24 cellular contexts compared by ENCODE assay signal in genomic region chr18:79918089-79919011, GRCh38. TPM values are rescaled to one million over a fixed set of nuclear protein-coding genes. Genes with fewer than 3 reads are reported as not detected.
DNase-seq lines count a peak whose midpoint lies in the region; ATAC-seq and TF ChIP-seq lines count a peak whose summit lies in the region.
"Had no signal": no experiment of that assay in that cellular context is flagged by ENCODE, and none has a peak within 500 bp of the region (broad histone marks: within the 10 kb centered on the region; RNA-seq: fewer than 3 reads in every experiment).

No MANE protein-coding gene starts in this region.

- no peak overlapping the region for H3K27ac ChIP-seq in neuronal stem cell (replicated peaks; ENCODE audit: low read length)
- H3K27ac ChIP-seq: A549, GM23248, hepatocyte, VCaP had no signal

- TF ChIP-seq CTCF in type B pancreatic cell (conservative IDR thresholded peaks at IDR 0.05) (no peak), GM13976 (IDR thresholded peaks at IDR 0.05; ENCODE audit: borderline replicate concordance, control extremely low read depth, extremely low read depth, insufficient read depth, missing control alignments) (no peak)

- H2BK120ac ChIP-seq in neuronal stem cell (ENCODE audit: low read depth, low read length): no peak overlapping the region

- H3K4me3 Mint-ChIP-seq in type B pancreatic cell: no peak overlapping the region
- H3K4me3 Mint-ChIP-seq: activated CD8-positive, alpha-beta T cell treated with anti-CD3 and anti-CD28 coated beads, Interleukin-2, amount 10 ng/mL, durations not matched to agents 7 days and 5 days; activated naive CD8-positive, alpha-beta T cell treated with anti-CD3 and anti-CD28 coated beads, Interleukin-2, amount 10 ng/mL, durations not matched to agents 7 days and 5 days; brain; neural crest cell; stimulated activated effector memory CD8-positive, alpha-beta T cell treated with anti-CD3 and anti-CD28 coated beads, Interleukin-12 subunit alpha, Interleukin-12 subunit beta, amount 100 ng/mL, for 72 hours had no signal

- H2BK5ac ChIP-seq in neuronal stem cell (ENCODE audit: low read length): peak overlapping the region; percentile 39

- no peak overlapping the region for H3K18ac ChIP-seq in neuronal stem cell (ENCODE audit: low read length)

- H3K9ac ChIP-seq in neuronal stem cell (ENCODE audit: low read depth, low read length, poor library complexity): no peak overlapping the region
- H3K9ac ChIP-seq: GM23248 had no signal

- H3K4me1 ChIP-seq in neuronal stem cell (ENCODE audit: control insufficient read depth in 2 of 2, insufficient read depth in 1 of 2, low read depth in 1 of 2, low read length in 2 of 2): no peaks in the 10 kb centered on the region
- H3K4me1 ChIP-seq: A549 had no signal

- H3K4ac ChIP-seq in neuronal stem cell (ENCODE audit: low read length): no peak overlapping the region

- peaks cover 18 to 27% of the 10 kb centered on the region in 2 donors for H3K9me3 ChIP-seq in neuronal stem cell (replicated peaks in 1 of 2; ENCODE audit: control insufficient read depth in 2 of 2, insufficient read depth in 1 of 2, low read depth in 1 of 2, low read length in 2 of 2)
- H3K9me3 ChIP-seq: A549 had no signal

- no CpG with 5 or more reads among the region's 42 CpGs for WGBS in neuronal stem cell (ENCODE audit: extremely low coverage in 2 of 2, insufficient read length in 2 of 2, insufficient replicate concordance in 1 of 2), 2 donors

- H3K4me2 ChIP-seq in neuronal stem cell (ENCODE audit: insufficient read depth, low read length, poor library complexity, severe bottlenecking): peak overlapping the region; percentile 11
- H3K4me2 ChIP-seq: A549, hepatocyte had no signal

- H2BK12ac ChIP-seq in neuronal stem cell (ENCODE audit: low read length): no peak overlapping the region

- H4K8ac ChIP-seq in neuronal stem cell (ENCODE audit: low read depth, low read length): peak overlapping the region; percentile 43

- no peak overlapping the region for H3K27ac Mint-ChIP-seq in type B pancreatic cell
- H3K27ac Mint-ChIP-seq: activated CD8-positive, alpha-beta T cell treated with anti-CD3 and anti-CD28 coated beads, Interleukin-2, amount 10 ng/mL, durations not matched to agents 7 days and 5 days; activated naive CD8-positive, alpha-beta T cell treated with anti-CD3 and anti-CD28 coated beads, Interleukin-2, amount 10 ng/mL, durations not matched to agents 7 days and 5 days; stimulated activated effector memory CD8-positive, alpha-beta T cell treated with anti-CD3 and anti-CD28 coated beads, Interleukin-12 subunit alpha, Interleukin-12 subunit beta, amount 100 ng/mL, for 72 hours had no signal

- peaks cover 12% of the 10 kb centered on the region for H3K79me1 ChIP-seq in neuronal stem cell (ENCODE audit: low read depth, low read length)

- H3K36me3 Mint-ChIP-seq in type B pancreatic cell: peaks cover 19% of the 10 kb centered on the region

- H3K27me3 Mint-ChIP-seq in type B pancreatic cell: no peaks in the 10 kb centered on the region
- H3K27me3 Mint-ChIP-seq: activated naive CD8-positive, alpha-beta T cell treated with anti-CD3 and anti-CD28 coated beads, Interleukin-2, amount 10 ng/mL, durations not matched to agents 7 days and 5 days; brain had no signal

- no peaks in the 10 kb centered on the region for H3K27me3 ChIP-seq in neuronal stem cell (ENCODE audit: control insufficient read depth in 3 of 3, insufficient read depth in 3 of 3, low read depth in 1 of 3, low read length in 3 of 3)
- H3K27me3 ChIP-seq: hepatocyte had no signal

- H3K23ac ChIP-seq in neuronal stem cell (ENCODE audit: low read depth, low read length, poor library complexity): peak overlapping the region; percentile 65

- H3K9me3 Mint-ChIP-seq in type B pancreatic cell: no peaks in the 10 kb centered on the region
- H3K9me3 Mint-ChIP-seq: activated naive CD8-positive, alpha-beta T cell treated with anti-CD3 and anti-CD28 coated beads, Interleukin-2, amount 10 ng/mL, durations not matched to agents 7 days and 5 days; neural crest cell; stimulated activated effector memory CD8-positive, alpha-beta T cell treated with anti-CD3 and anti-CD28 coated beads, Interleukin-12 subunit alpha, Interleukin-12 subunit beta, amount 100 ng/mL, for 72 hours had no signal

- H4K91ac ChIP-seq in neuronal stem cell (ENCODE audit: low read depth, low read length, poor library complexity): no peak overlapping the region

- peak overlapping the region in 1 of 2 donors; percentile 40 for H3K4me3 ChIP-seq in neuronal stem cell (ENCODE audit: low read length in 2 of 2)
- H3K4me3 ChIP-seq: A549, GM23248, hepatocyte had no signal

- H2AFZ ChIP-seq in neuronal stem cell (ENCODE audit: low read length): no peak overlapping the region
- H2AFZ ChIP-seq: GM23248, hepatocyte had no signal

- DNase-seq in activated effector memory CD4-positive, alpha-beta T cell treated with anti-CD3 and anti-CD28 coated beads, Interleukin-2, amount 50 U/mL, for 16 hours: peak; percentile 58
- no peak for DNase-seq in activated effector memory CD4-positive, alpha-beta T cell treated with Interleukin-2 at 50 U/mL for 16 hours
- DNase-seq in ecto neural progenitor cell (ENCODE audit: low spot score) (peak; percentile 35), neuronal stem cell (ENCODE audit: low spot score) (no peak), type B pancreatic cell (ENCODE audit: extremely low spot score, unreplicated experiment) (peak; percentile 58), GM13976 (ENCODE audit: low spot score) (no peak), globus pallidus (ENCODE audit: low spot score) (no peak)
- DNase-seq: activated CD8-positive, alpha-beta T cell treated with anti-CD3 and anti-CD28 coated beads, Interleukin-2, amount 10 ng/mL, durations not matched to agents 7 days and 5 days; Calu3; EL; foreskin fibroblast; GM23248; midbrain; NCI-H69; retina; stimulated activated CD4-positive, alpha-beta T cell treated with anti-CD3 and anti-CD28 coated beads, Interleukin-15, amount 100 ng/mL, for 24 hours had no signal

- in situ Hi-C loops in GM13976 (cut with MboI; ENCODE audit: low sequenced_read_pairs, unreplicated experiment): no loop called here

- no peak for ATAC-seq in HG02970 (IDR thresholded peaks at IDR 0.05; ENCODE audit: low FRiP score, unreplicated experiment)
- ATAC-seq: A549; activated CD8-positive, alpha-beta T cell treated with anti-CD3 and anti-CD28 coated beads, Interleukin-2, amount 10 ng/mL, durations not matched to agents 7 days and 5 days; stimulated activated effector memory CD8-positive, alpha-beta T cell treated with anti-CD3 and anti-CD28 coated beads, Interleukin-12 subunit alpha, Interleukin-12 subunit beta, amount 100 ng/mL, for 72 hours had no signal

- no peaks in the 10 kb centered on the region for H3K4me1 Mint-ChIP-seq in type B pancreatic cell (ENCODE audit: unreplicated experiment)

- H3K36me3 ChIP-seq in neuronal stem cell (replicated peaks in 1 of 2; ENCODE audit: control insufficient read depth in 2 of 2, insufficient read depth in 2 of 2, low read length in 2 of 2): peaks cover 2 to 52% of the 10 kb centered on the region in 2 donors

- H2AK5ac ChIP-seq in neuronal stem cell (ENCODE audit: low read depth, low read length): no peak overlapping the region

- H3K14ac ChIP-seq in neuronal stem cell (ENCODE audit: low read length): peak overlapping the region; percentile 94

- no peak overlapping the region for H2BK15ac ChIP-seq in neuronal stem cell (ENCODE audit: low read length)

RNA-seq across cellular contexts. Expression of gene SLC66A2, which starts 33.1 kb away (rescaled TPM):
- polyA plus RNA-seq in neuronal stem cell (2013, experiment 1 of 2): 19.1 TPM
- 18.6 TPM for polyA plus RNA-seq in neuronal stem cell (2013, experiment 2 of 2)
- 39.3 and 39.7 TPM in 2 replicates for total RNA-seq in type B pancreatic cell (ENCODE audit: low replicate concordance)

RNA-seq across cellular contexts. Expression of gene HSBP1L1, which starts 46.1 kb away (rescaled TPM):
- polyA plus RNA-seq in neuronal stem cell (2013, experiment 1 of 2): 2.1 TPM
- polyA plus RNA-seq in neuronal stem cell (2013, experiment 2 of 2): 2.0 TPM
- total RNA-seq in type B pancreatic cell (ENCODE audit: low replicate concordance): 9.9 and 25.0 TPM in 2 replicates

Comparison
In these comparisons a context has a peak if more than half of its experiments do, and no peak if none do; other contexts are left out.
1. DNase-seq: peak in activated effector memory CD4-positive, alpha-beta T cell treated with anti-CD3 and anti-CD28 coated beads, Interleukin-2, amount 50 U/mL, for 16 hours (single experiment), ecto neural progenitor cell (single experiment) and type B pancreatic cell (single experiment); none in activated effector memory CD4-positive, alpha-beta T cell treated with Interleukin-2 at 50 U/mL for 16 hours (single experiment), neuronal stem cell (single experiment), GM13976 (single experiment) and globus pallidus (single experiment).